In genomic region chr14:64937821-64938193, GRCh38 we compare ENCODE assay signal across 10 cellular contexts. TPM values are rescaled to one million over a fixed set of nuclear protein-coding genes. Genes with fewer than 3 reads are reported as not detected.
DNase-seq lines count a peak whose midpoint lies in the region; ATAC-seq and TF ChIP-seq lines count a peak whose summit lies in the region.
"Had no signal": no experiment of that assay in that cellular context is flagged by ENCODE, and none has a peak within 500 bp of the region (broad histone marks: within the 10 kb centered on the region; RNA-seq: fewer than 3 reads in every experiment).

No MANE protein-coding gene starts in this region.

- no peak overlapping the region for H3K27ac Mint-ChIP-seq in HFFc6

- peaks cover 9 to 55% (median 39%) of the 10 kb centered on the region in 4 donors for H3K4me1 ChIP-seq in liver (ENCODE audit: control insufficient read depth in 4 of 4, insufficient read depth in 4 of 4, low read length in 3 of 4)

- H3K4me3 ChIP-seq in astrocyte of the cerebellum (ENCODE audit: low read depth, low read length) = no peak overlapping the region
- H3K4me3 ChIP-seq in liver (ENCODE audit: low read depth in 1 of 3, low read length in 3 of 3) = no peak overlapping the region

- peak; percentile 71 to 79 for TF ChIP-seq RAD21 in liver (IDR thresholded peaks at IDR 0.05)

- H3K27me3 Mint-ChIP-seq in HFFc6 (ENCODE audit: insufficient read depth) = no peaks in the 10 kb centered on the region

- peaks cover 7% of the 10 kb centered on the region; the same call in 1 of the 2 replicates for H3K4me1 Mint-ChIP-seq in HFFc6 (ENCODE audit: low read depth)

- ATAC-seq in GM19023 (IDR thresholded peaks at IDR 0.05; ENCODE audit: unreplicated experiment) (no peak), GM18858 (IDR thresholded peaks at IDR 0.05; ENCODE audit: unreplicated experiment) (no peak)

- H3K27ac ChIP-seq in liver (ENCODE audit: low read depth in 1 of 2, low read length in 2 of 2) = peak overlapping the region in 1 of 2 donors; percentile 43

- no peaks in the 10 kb centered on the region for H3K9me3 ChIP-seq in liver (ENCODE audit: control insufficient read depth in 4 of 4, low read length in 3 of 4)

- no peaks in the 10 kb centered on the region for H3K27me3 ChIP-seq in liver (ENCODE audit: control insufficient read depth in 4 of 4, insufficient read depth in 4 of 4, low read length in 3 of 4)

- in situ Hi-C loops in astrocyte of the cerebellum (cut with HindIII; ENCODE audit: low sequenced_read_pairs) = no loop called here

- H3K4me3 Mint-ChIP-seq in HFFc6 = no peak overlapping the region

- no peaks in the 10 kb centered on the region for H3K36me3 Mint-ChIP-seq in HFFc6 (ENCODE audit: low read depth)

- H3K9ac ChIP-seq in liver (ENCODE audit: low read depth in 1 of 2, low read length in 2 of 2) = no peak overlapping the region

- DNase-seq in AG08395 (ENCODE audit: low spot score) (peak; percentile 19), HFFc6 (no peak), astrocyte of the cerebellum (ENCODE audit: low read depth) (no peak), NCI-H2029 treated with DMSO at 0.1 percent for 48 hours (lab: John Stamatoyannopoulos, UW) (no peak), COR-L47 (lab: John Stamatoyannopoulos, UW) (no peak)
- DNase-seq: stimulated activated CD4-positive, alpha-beta T cell treated with anti-CD3 and anti-CD28 coated beads, Interleukin-15, amount 100 ng/mL, for 24 hours; T-helper 1 cell had no signal

- H3K36me3 ChIP-seq in liver (ENCODE audit: control insufficient read depth in 4 of 4, insufficient read depth in 3 of 4, low read depth in 1 of 4, low read length in 3 of 4) = peaks cover 6 to 17% (median 8%) of the 10 kb centered on the region in 4 donors

- 48% methylated on average over 1 of the region's 1 CpG for WGBS in liver

- peak; percentile 71 for TF ChIP-seq CTCF in HFFc6 (IDR thresholded peaks at IDR 0.05)
- TF ChIP-seq CTCF in astrocyte of the cerebellum (IDR thresholded peaks at IDR 0.05; ENCODE audit: low read depth, low read length, missing control alignments) = peak; percentile 44
- peak; percentile 35 for TF ChIP-seq CTCF in liver (IDR thresholded peaks at IDR 0.05; ENCODE audit: low read depth, low read length, missing input control)

- no peaks in the 10 kb centered on the region for H3K9me3 Mint-ChIP-seq in HFFc6

TF ChIP-seq in liver, 16 proteins besides CTCF, POLR2A, EP300 and RAD21:
- TF ChIP-seq GABPA (IDR thresholded peaks at IDR 0.05 in 1 of 2, conservative IDR thresholded peaks at IDR 0.05 in 1 of 2) = no peak
- no peak for TF ChIP-seq FOXA1 (IDR thresholded peaks at IDR 0.05)
- TF ChIP-seq, protein P1, sequence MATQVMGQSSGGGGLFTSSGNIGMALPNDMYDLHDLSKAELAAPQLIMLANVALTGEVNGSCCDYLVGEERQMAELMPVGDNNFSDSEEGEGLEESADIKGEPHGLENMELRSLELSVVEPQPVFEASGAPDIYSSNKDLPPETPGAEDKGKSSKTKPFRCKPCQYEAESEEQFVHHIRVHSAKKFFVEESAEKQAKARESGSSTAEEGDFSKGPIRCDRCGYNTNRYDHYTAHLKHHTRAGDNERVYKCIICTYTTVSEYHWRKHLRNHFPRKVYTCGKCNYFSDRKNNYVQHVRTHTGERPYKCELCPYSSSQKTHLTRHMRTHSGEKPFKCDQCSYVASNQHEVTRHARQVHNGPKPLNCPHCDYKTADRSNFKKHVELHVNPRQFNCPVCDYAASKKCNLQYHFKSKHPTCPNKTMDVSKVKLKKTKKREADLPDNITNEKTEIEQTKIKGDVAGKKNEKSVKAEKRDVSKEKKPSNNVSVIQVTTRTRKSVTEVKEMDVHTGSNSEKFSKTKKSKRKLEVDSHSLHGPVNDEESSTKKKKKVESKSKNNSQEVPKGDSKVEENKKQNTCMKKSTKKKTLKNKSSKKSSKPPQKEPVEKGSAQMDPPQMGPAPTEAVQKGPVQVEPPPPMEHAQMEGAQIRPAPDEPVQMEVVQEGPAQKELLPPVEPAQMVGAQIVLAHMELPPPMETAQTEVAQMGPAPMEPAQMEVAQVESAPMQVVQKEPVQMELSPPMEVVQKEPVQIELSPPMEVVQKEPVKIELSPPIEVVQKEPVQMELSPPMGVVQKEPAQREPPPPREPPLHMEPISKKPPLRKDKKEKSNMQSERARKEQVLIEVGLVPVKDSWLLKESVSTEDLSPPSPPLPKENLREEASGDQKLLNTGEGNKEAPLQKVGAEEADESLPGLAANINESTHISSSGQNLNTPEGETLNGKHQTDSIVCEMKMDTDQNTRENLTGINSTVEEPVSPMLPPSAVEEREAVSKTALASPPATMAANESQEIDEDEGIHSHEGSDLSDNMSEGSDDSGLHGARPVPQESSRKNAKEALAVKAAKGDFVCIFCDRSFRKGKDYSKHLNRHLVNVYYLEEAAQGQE (IDR thresholded peaks at IDR 0.05) = no peak
- TF ChIP-seq YY1 (IDR thresholded peaks at IDR 0.05) = no peak
- no peak for TF ChIP-seq RXRA (IDR thresholded peaks at IDR 0.05)
- no peak for TF ChIP-seq SP1 (IDR thresholded peaks at IDR 0.05)
- TF ChIP-seq EGR1 (IDR thresholded peaks at IDR 0.05; ENCODE audit: low read depth in 2 of 2) = no peak

RNA-seq across cellular contexts. Expression of gene GPX2, which starts 4.7 kb away (rescaled TPM):
- not detected for total RNA-seq in HFFc6 (2021; fragmentation: NEBNext Ultra II Directional; extraction: Animal tissue kit (Norgen Biotek cat#: 25700))
- total RNA-seq in liver = 10 to 100 TPM in 1 of 2 donors, 1 to 10 TPM in 1; 6.9 to 38.6 TPM
- 1,000 to 10,000 TPM in 1 of 2 donors, 100 to 1,000 TPM in 1; 611 to 1,067 TPM for polyA plus RNA-seq in liver

RNA-seq across cellular contexts. Expression of gene CHURC1, which starts 23.6 kb away (rescaled TPM):
- total RNA-seq in HFFc6 (2021; fragmentation: NEBNext Ultra II Directional; extraction: Animal tissue kit (Norgen Biotek cat#: 25700)) = 10 to 100 TPM; 51.9 to 63.3 (median 59.2) TPM
- 10 to 100 TPM; 18.8 to 48.2 TPM for total RNA-seq in liver
- 100 to 1,000 TPM in 1 of 2 donors, 10 to 100 TPM in 1; 21.0 to 174 TPM for polyA plus RNA-seq in liver

RNA-seq across cellular contexts. Expression of gene RAB15, which starts 34.3 kb away (rescaled TPM):
- 1 to 10 TPM; 3.5 to 5.7 (median 5.0) TPM for total RNA-seq in HFFc6 (2021; fragmentation: NEBNext Ultra II Directional; extraction: Animal tissue kit (Norgen Biotek cat#: 25700))
- 10 to 100 TPM in 1 of 2 donors, 1 to 10 TPM in 1; 5.7 to 18.0 TPM for total RNA-seq in liver
- 10 to 100 TPM in 1 of 2 donors, 1 to 10 TPM in 1; 5.5 to 16.5 TPM for polyA plus RNA-seq in liver

RNA-seq across cellular contexts. Expression of gene FNTB, which starts 48.9 kb away (rescaled TPM):
- 10 to 100 TPM; 14.1 to 22.7 (median 18.0) TPM for total RNA-seq in HFFc6 (2021; fragmentation: NEBNext Ultra II Directional; extraction: Animal tissue kit (Norgen Biotek cat#: 25700))
- total RNA-seq in liver = 10 to 100 TPM; 10.2 to 17.2 TPM
- polyA plus RNA-seq in liver = 1 to 10 TPM; 6.3 to 7.8 TPM

RNA-seq across cellular contexts. Expression of gene SPTB, which starts 58.1 kb away (rescaled TPM):
- total RNA-seq in HFFc6 (2021; fragmentation: NEBNext Ultra II Directional; extraction: Animal tissue kit (Norgen Biotek cat#: 25700)) = 1 to 10 TPM in 1 of 6 experiments, under 1 TPM in 5; 0.58 to 1.1 (median 0.72) TPM
- total RNA-seq in liver = 100 to 1,000 TPM in 1 of 2 donors, under 1 TPM in 1; 0.33 to 332 TPM
- polyA plus RNA-seq in liver = under 1 TPM; 0.12 to 0.18 TPM

Comparison
In these comparisons a context has a peak if more than half of its experiments do, and no peak if none do; other contexts are left out.
1. RNA of gene GPX2, which starts 4.7 kb away (total RNA-seq): 6.9 to 38.6 TPM in liver; not detected in HFFc6; every median in the first group is over 4 times any median in the second.
2. Peak in every context shown above with its lines, with median percentiles within 50 percentile points of each other: CTCF ChIP-seq.